In the genomic region with DNA sequence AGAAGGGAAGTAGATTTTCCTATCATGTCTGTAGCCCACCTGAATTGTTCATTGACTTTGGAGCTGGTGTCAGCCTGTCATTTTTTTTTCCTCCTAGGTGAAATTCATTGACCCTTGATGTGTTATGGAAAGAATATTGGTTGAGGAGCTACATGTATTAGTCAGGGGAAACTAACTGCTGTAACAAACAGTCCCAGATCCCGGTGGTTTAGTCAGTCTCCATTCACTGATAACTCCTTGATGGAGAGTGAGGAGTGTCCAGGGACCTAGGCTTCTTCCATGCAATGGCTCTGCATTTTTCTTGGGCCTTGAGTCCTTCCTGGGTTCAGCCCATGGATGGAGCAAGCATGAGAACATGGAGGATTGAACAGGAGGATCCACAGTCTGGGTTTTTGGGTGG, we compare ENCODE assay signal across 33 cellular contexts.
"Had no signal": no experiment of that assay in that cellular context is flagged by ENCODE, and none has a peak within 500 bp of the region (broad histone marks: within the 10 kb centered on the region; RNA-seq: fewer than 3 reads in every experiment).

No MANE protein-coding gene starts in this region.

- FAIRE-seq: TTC549 had no signal

- H3K4me3 ChIP-seq: ascending aorta had no signal

- H3K27me3 Mint-ChIP-seq: activated B cell treated with CpG ODN at 0.5 μM for 24 hours; activated CD4-positive, alpha-beta memory T cell treated with anti-CD3 and anti-CD28 coated beads, Interleukin-2, amount 10 ng/mL, durations not matched to agents 7 days and 5 days; activated CD4-positive, alpha-beta T cell treated with anti-CD3 and anti-CD28 coated beads for 36 hours; activated CD4-positive, alpha-beta T cell treated with anti-CD3 and anti-CD28 coated beads, Interleukin-2, amount 10 ng/mL, durations not matched to agents 7 days and 5 days; activated CD8-positive, alpha-beta memory T cell treated with anti-CD3 and anti-CD28 coated beads, Interleukin-2, amount 10 ng/mL, durations not matched to agents 7 days and 5 days; activated naive CD4-positive, alpha-beta T cell treated with anti-CD3 and anti-CD28 coated beads, Interleukin-2, amount 10 ng/mL, durations not matched to agents 7 days and 5 days; activated naive CD8-positive, alpha-beta T cell treated with anti-CD3 and anti-CD28 coated beads, Interleukin-2, amount 10 ng/mL, durations not matched to agents 7 days and 5 days; activated naive CD8-positive, alpha-beta T cell treated with anti-CD3 and anti-CD28 coated beads, Interleukin-2, amount 50 U/mL, for 24 hours had no signal

- H3K9me3 ChIP-seq: ascending aorta had no signal

- ATAC-seq: activated CD4-positive, alpha-beta T cell treated with anti-CD3 and anti-CD28 coated beads for 36 hours; activated CD8-positive, alpha-beta memory T cell treated with anti-CD3 and anti-CD28 coated beads, Interleukin-2, amount 10 ng/mL, durations not matched to agents 7 days and 5 days; activated CD8-positive, alpha-beta T cell treated with anti-CD3 and anti-CD28 coated beads, Interleukin-2, amount 10 ng/mL, durations not matched to agents 7 days and 5 days; activated naive CD8-positive, alpha-beta T cell treated with anti-CD3 and anti-CD28 coated beads, Interleukin-2, amount 50 U/mL, for 24 hours; T-cell had no signal

- H3K36me3 Mint-ChIP-seq: activated CD8-positive, alpha-beta memory T cell treated with anti-CD3 and anti-CD28 coated beads, Interleukin-2, amount 10 ng/mL, durations not matched to agents 7 days and 5 days; activated naive CD4-positive, alpha-beta T cell treated with anti-CD3 and anti-CD28 coated beads, Interleukin-2, amount 10 ng/mL, durations not matched to agents 7 days and 5 days; activated naive CD4-positive, alpha-beta T cell treated with anti-CD3 and anti-CD28 coated beads, Interleukin-2, amount 50 U/mL, for 24 hours; activated naive CD8-positive, alpha-beta T cell; activated naive CD8-positive, alpha-beta T cell treated with anti-CD3 and anti-CD28 coated beads, Interleukin-2, amount 10 ng/mL, durations not matched to agents 7 days and 5 days; brain; T-cell had no signal

- H3K27ac ChIP-seq: ascending aorta, VCaP had no signal

- H3K27me3 ChIP-seq: ascending aorta had no signal

- H3K36me3 ChIP-seq: ascending aorta had no signal

- H3K9me3 Mint-ChIP-seq: activated B cell treated with CpG ODN at 0.5 μM for 24 hours; activated CD4-positive, alpha-beta memory T cell treated with anti-CD3 and anti-CD28 coated beads, Interleukin-2, amount 10 ng/mL, durations not matched to agents 7 days and 5 days; activated CD4-positive, alpha-beta T cell treated with anti-CD3 and anti-CD28 coated beads, Interleukin-2, amount 10 ng/mL, durations not matched to agents 7 days and 5 days; activated naive CD4-positive, alpha-beta T cell treated with anti-CD3 and anti-CD28 coated beads, Interleukin-2, amount 50 U/mL, for 24 hours; activated naive CD8-positive, alpha-beta T cell treated with anti-CD3 and anti-CD28 coated beads, Interleukin-2, amount 10 ng/mL, durations not matched to agents 7 days and 5 days; activated T-cell treated with anti-CD3 and anti-CD28 coated beads, Interleukin-2, amount 50 U/mL, for 24 hours; activated T-helper 2 cell treated with anti-CD3 and anti-CD28 coated beads, Interferon-gamma antibody, Interleukin-2, Interleukin-4, amounts not matched to agents 10 μg/mL and 5 μg/mL and 100 μg/mL, durations not matched to agents 14 hours and 24 hours and 36 hours had no signal

- H3K4me3 Mint-ChIP-seq: activated B cell treated with CpG ODN at 0.5 μM for 24 hours; activated CD4-positive, alpha-beta memory T cell treated with anti-CD3 and anti-CD28 coated beads, Interleukin-2, amount 10 ng/mL, durations not matched to agents 7 days and 5 days; activated CD4-positive, alpha-beta T cell treated with anti-CD3 and anti-CD28 coated beads for 36 hours; activated CD4-positive, alpha-beta T cell treated with anti-CD3 and anti-CD28 coated beads, Interleukin-2, amount 10 ng/mL, durations not matched to agents 7 days and 5 days; activated CD8-positive, alpha-beta memory T cell treated with anti-CD3 and anti-CD28 coated beads, Interleukin-2, amount 10 ng/mL, durations not matched to agents 7 days and 5 days; activated CD8-positive, alpha-beta T cell treated with anti-CD3 and anti-CD28 coated beads, Interleukin-2, amount 10 ng/mL, durations not matched to agents 7 days and 5 days; activated naive CD4-positive, alpha-beta T cell treated with anti-CD3 and anti-CD28 coated beads, Interleukin-2, amount 10 ng/mL, durations not matched to agents 7 days and 5 days; activated naive CD4-positive, alpha-beta T cell treated with anti-CD3 and anti-CD28 coated beads, Interleukin-2, amount 50 U/mL, for 24 hours; activated naive CD8-positive, alpha-beta T cell; activated naive CD8-positive, alpha-beta T cell treated with anti-CD3 and anti-CD28 coated beads, Interleukin-2, amount 10 ng/mL, durations not matched to agents 7 days and 5 days; activated naive CD8-positive, alpha-beta T cell treated with anti-CD3 and anti-CD28 coated beads, Interleukin-2, amount 50 U/mL, for 24 hours; activated T-cell treated with anti-CD3 and anti-CD28 coated beads, Interleukin-2, amount 50 U/mL, for 24 hours; brain; T-cell; T-helper 2 cell treated with Interferon-gamma antibody and Interleukin-4, amounts not matched to agents 5 μg/mL and 100 μg/mL, for 36 hours had no signal

- H3K27ac Mint-ChIP-seq: activated B cell treated with CpG ODN at 0.5 μM for 24 hours; activated CD4-positive, alpha-beta memory T cell treated with anti-CD3 and anti-CD28 coated beads, Interleukin-2, amount 10 ng/mL, durations not matched to agents 7 days and 5 days; activated CD4-positive, alpha-beta T cell treated with anti-CD3 and anti-CD28 coated beads for 36 hours; activated CD4-positive, alpha-beta T cell treated with anti-CD3 and anti-CD28 coated beads, Interleukin-2, amount 10 ng/mL, durations not matched to agents 7 days and 5 days; activated CD8-positive, alpha-beta memory T cell treated with anti-CD3 and anti-CD28 coated beads, Interleukin-2, amount 10 ng/mL, durations not matched to agents 7 days and 5 days; activated CD8-positive, alpha-beta T cell treated with anti-CD3 and anti-CD28 coated beads, Interleukin-2, amount 10 ng/mL, durations not matched to agents 7 days and 5 days; activated naive CD4-positive, alpha-beta T cell treated with anti-CD3 and anti-CD28 coated beads, Interleukin-2, amount 10 ng/mL, durations not matched to agents 7 days and 5 days; activated naive CD4-positive, alpha-beta T cell treated with anti-CD3 and anti-CD28 coated beads, Interleukin-2, amount 50 U/mL, for 24 hours; activated naive CD8-positive, alpha-beta T cell; activated naive CD8-positive, alpha-beta T cell treated with anti-CD3 and anti-CD28 coated beads, Interleukin-2, amount 10 ng/mL, durations not matched to agents 7 days and 5 days; activated naive CD8-positive, alpha-beta T cell treated with anti-CD3 and anti-CD28 coated beads, Interleukin-2, amount 50 U/mL, for 24 hours; activated T-cell treated with anti-CD3 and anti-CD28 coated beads, Interleukin-2, amount 50 U/mL, for 24 hours; activated T-helper 2 cell treated with anti-CD3 and anti-CD28 coated beads, Interferon-gamma antibody, Interleukin-2, Interleukin-4, amounts not matched to agents 10 μg/mL and 5 μg/mL and 100 μg/mL, durations not matched to agents 14 hours and 24 hours and 36 hours; T-cell; T-helper 2 cell treated with Interferon-gamma antibody and Interleukin-4, amounts not matched to agents 5 μg/mL and 100 μg/mL, for 36 hours had no signal

- H3K4me1 Mint-ChIP-seq: activated B cell treated with CpG ODN at 0.5 μM for 24 hours; activated CD4-positive, alpha-beta memory T cell treated with anti-CD3 and anti-CD28 coated beads, Interleukin-2, amount 10 ng/mL, durations not matched to agents 7 days and 5 days; activated CD4-positive, alpha-beta T cell treated with anti-CD3 and anti-CD28 coated beads for 36 hours; activated CD4-positive, alpha-beta T cell treated with anti-CD3 and anti-CD28 coated beads, Interleukin-2, amount 10 ng/mL, durations not matched to agents 7 days and 5 days; activated CD8-positive, alpha-beta memory T cell treated with anti-CD3 and anti-CD28 coated beads, Interleukin-2, amount 10 ng/mL, durations not matched to agents 7 days and 5 days; activated naive CD4-positive, alpha-beta T cell treated with anti-CD3 and anti-CD28 coated beads, Interleukin-2, amount 10 ng/mL, durations not matched to agents 7 days and 5 days; activated naive CD4-positive, alpha-beta T cell treated with anti-CD3 and anti-CD28 coated beads, Interleukin-2, amount 50 U/mL, for 24 hours; activated naive CD8-positive, alpha-beta T cell treated with anti-CD3 and anti-CD28 coated beads, Interleukin-2, amount 10 ng/mL, durations not matched to agents 7 days and 5 days; activated naive CD8-positive, alpha-beta T cell treated with anti-CD3 and anti-CD28 coated beads, Interleukin-2, amount 50 U/mL, for 24 hours; T-cell had no signal

- DNase-seq: activated B cell treated with CpG ODN at 0.5 μM for 24 hours; activated CD4-positive, alpha-beta memory T cell treated with anti-CD3 and anti-CD28 coated beads, Interleukin-2, amount 10 ng/mL, durations not matched to agents 7 days and 5 days; activated CD4-positive, alpha-beta T cell treated with anti-CD3 and anti-CD28 coated beads for 1 hour; activated CD4-positive, alpha-beta T cell treated with anti-CD3 and anti-CD28 coated beads for 36 hours; activated CD4-positive, alpha-beta T cell treated with anti-CD3 and anti-CD28 coated beads for 48 hours; activated CD4-positive, alpha-beta T cell treated with anti-CD3 and anti-CD28 coated beads, Interleukin-2, amount 10 ng/mL, durations not matched to agents 7 days and 5 days; activated CD4-positive, alpha-beta T cell treated with anti-CD3 and anti-CD28 coated beads, Interleukin-2, amount 50 U/mL, for 48 hours; activated CD8-positive, alpha-beta memory T cell treated with anti-CD3 and anti-CD28 coated beads for 24 hours; activated CD8-positive, alpha-beta memory T cell treated with anti-CD3 and anti-CD28 coated beads, Interleukin-2, amount 10 ng/mL, durations not matched to agents 7 days and 5 days; activated CD8-positive, alpha-beta memory T cell treated with anti-CD3 and anti-CD28 coated beads, Interleukin-2, amount 50 U/mL, for 48 hours; activated CD8-positive, alpha-beta T cell treated with anti-CD3 and anti-CD28 coated beads, Interleukin-2, amount 10 ng/mL, durations not matched to agents 7 days and 5 days; activated effector memory CD4-positive, alpha-beta T cell treated with Interleukin-2 at 50 U/mL for 16 hours; activated gamma-delta T cell; activated naive CD4-positive, alpha-beta T cell treated with anti-CD3 and anti-CD28 coated beads, Interleukin-2, amount 10 ng/mL, durations not matched to agents 7 days and 5 days; activated naive CD4-positive, alpha-beta T cell treated with Interleukin-2 at 50 U/mL for 16 hours; activated naive CD8-positive, alpha-beta T cell treated with anti-CD3 and anti-CD28 coated beads, Interleukin-2, amount 10 ng/mL, durations not matched to agents 7 days and 5 days; activated naive CD8-positive, alpha-beta T cell treated with anti-CD3 and anti-CD28 coated beads, Interleukin-2, amount 50 U/mL, for 24 hours; activated T-cell treated with anti-CD3 and anti-CD28 coated beads, Interleukin-2, amount 50 U/mL, for 24 hours; activated T-cell treated with anti-CD3 and anti-CD28 coated beads, Interleukin-2, amount 50 U/mL, for 48 hours; amygdala; anterior cingulate cortex; central memory CD4-positive, alpha-beta T cell; T-cell; T-helper 2 cell; T-helper 9 cell had no signal
